In the genomic region with DNA sequence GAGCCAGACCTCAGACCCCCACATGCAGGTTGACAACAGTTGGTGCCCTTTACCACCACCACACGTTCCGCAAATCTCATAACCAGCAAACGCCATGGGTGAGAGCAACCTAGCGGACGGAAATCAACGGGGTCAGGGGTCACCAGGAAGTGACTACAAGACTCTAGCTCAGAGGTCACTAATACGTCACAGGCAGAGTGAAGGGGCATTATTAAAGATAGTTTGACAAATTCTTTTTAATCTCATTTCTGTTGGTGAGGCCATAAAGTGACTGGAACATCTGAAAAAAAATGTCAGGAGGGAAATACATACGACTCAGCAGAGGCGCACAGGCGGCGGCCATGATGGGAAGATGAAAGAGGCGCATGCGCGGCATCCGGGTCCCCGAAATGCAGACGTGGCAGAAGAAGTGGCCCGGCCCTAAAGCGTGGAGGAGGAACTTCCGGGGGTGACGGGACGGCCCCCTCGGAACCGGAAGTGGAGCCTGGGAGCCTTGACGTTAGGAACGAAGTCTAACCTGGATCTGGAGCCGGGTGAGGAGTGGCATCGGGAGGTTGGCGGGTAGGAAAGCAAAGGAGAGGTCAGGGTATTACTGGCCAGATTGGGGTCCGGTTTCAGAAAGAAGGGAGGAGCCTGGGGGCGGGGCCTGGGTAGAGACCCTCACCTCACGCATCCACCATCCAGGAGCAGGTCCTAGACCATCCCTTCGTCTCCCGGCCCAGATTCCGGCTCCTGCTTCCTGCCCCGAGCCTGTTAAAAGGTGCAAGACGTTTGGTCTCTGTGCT, we compare ENCODE assay signal across 8 cellular contexts. TPM values are rescaled to one million over a fixed set of nuclear protein-coding genes. Genes with fewer than 3 reads are reported as not detected.
A peak's percentile ranks its signal among the peaks of the same experiment; 100 is the strongest.
DNase-seq lines count a peak whose midpoint lies in the region; FAIRE-seq and TF ChIP-seq lines count a peak whose summit lies in the region.

TSS of gene SEC24C (plus strand) at position 468 of the 785 bp plus-strand sequence. CDS start 2,461 bp downstream, outside the sequence.

- intact Hi-C loops in activated naive CD4-positive, alpha-beta T cell treated with anti-CD3 and anti-CD28 coated beads for 36 hours (cut with micrococcal nuclease), result loop anchor here (1.0 to 5.0 kb wide), 9 partner anchors 14 to 497 kb away; partner anchors contain the start of genes ANXA7, DNAJC9, MRPS16 and NDST2

- peak within 1 kb of the TSS; percentile 89 for H2AFZ ChIP-seq in neuronal stem cell (ENCODE audit: low read length)

- no CpG with 5 or more reads among the region's 37 CpGs for WGBS in neuronal stem cell (ENCODE audit: extremely low coverage in 2 of 2, insufficient read length in 2 of 2, insufficient replicate concordance in 1 of 2), 2 donors

- no peaks in the 10 kb centered on the region for H3K27me3 ChIP-seq in neuronal stem cell (ENCODE audit: control insufficient read depth in 3 of 3, insufficient read depth in 3 of 3, low read depth in 1 of 3, low read length in 3 of 3)

- POLR2A ChIA-PET in HEK293T (lab: Yijun Ruan, JAX), result interaction anchor here (0.6 to 6.0 kb wide), 8 partner anchors 10 to 446 kb away, joined by 3 to 68 read pairs (median 6); partner anchors contain the start of gene CHCHD1

- H3K4me1 Mint-ChIP-seq in activated naive CD4-positive, alpha-beta T cell treated with anti-CD3 and anti-CD28 coated beads for 36 hours (ENCODE audit: low read depth), result peaks cover 44% of the 10 kb centered on the region

- no peak within 1 kb of the TSS for H2BK120ac ChIP-seq in neuronal stem cell (ENCODE audit: low read depth, low read length)

- peaks cover 17% of the 10 kb centered on the region for H3K36me3 Mint-ChIP-seq in activated naive CD4-positive, alpha-beta T cell treated with anti-CD3 and anti-CD28 coated beads for 36 hours (ENCODE audit: low read depth)

- H3K36me3 ChIP-seq in neuronal stem cell (replicated peaks in 1 of 2; ENCODE audit: control insufficient read depth in 2 of 2, insufficient read depth in 2 of 2, low read length in 2 of 2), result peaks cover 6 to 47% of the 10 kb centered on the region in 2 donors

- H3K79me1 ChIP-seq in neuronal stem cell (ENCODE audit: low read depth, low read length), result peaks cover 3% of the 10 kb centered on the region

- no peak within 1 kb of the TSS for H2AK5ac ChIP-seq in neuronal stem cell (ENCODE audit: low read depth, low read length)

- no peaks in the 10 kb centered on the region for H3K9me3 ChIP-seq in neuronal stem cell (replicated peaks in 1 of 2; ENCODE audit: control insufficient read depth in 2 of 2, insufficient read depth in 1 of 2, low read depth in 1 of 2, low read length in 2 of 2)

- H3K4me2 ChIP-seq in neuronal stem cell (ENCODE audit: insufficient read depth, low read length, poor library complexity, severe bottlenecking), result peak within 1 kb of the TSS; percentile 66

- no peak within 1 kb of the TSS for H2BK5ac ChIP-seq in neuronal stem cell (ENCODE audit: low read length)

- peak within 1 kb of the TSS; percentile 88 for H3K9ac ChIP-seq in neuronal stem cell (ENCODE audit: low read depth, low read length, poor library complexity)

- no peak within 1 kb of the TSS for H4K8ac ChIP-seq in neuronal stem cell (ENCODE audit: low read depth, low read length)

- CTCF ChIA-PET in HEK293T (lab: Yijun Ruan, JAX), result interaction anchor here (0.6 to 0.9 kb wide), 2 partner anchors 11 to 1172 kb away, joined by 3 to 4 read pairs; no protein-coding TSS in a partner anchor
- CTCF ChIA-PET in activated naive CD4-positive, alpha-beta T cell treated with anti-CD3 and anti-CD28 coated beads for 36 hours (lab: Charles Lee), result interaction anchor here (1.1 to 1.6 kb wide), 5 partner anchors 13 to 135 kb away, joined by 3 to 5 read pairs (median 5); a partner anchor contains a TSS

- peak within 1 kb of the TSS; percentile 98 for H3K4me3 Mint-ChIP-seq in activated naive CD4-positive, alpha-beta T cell treated with anti-CD3 and anti-CD28 coated beads for 36 hours

- H3K27me3 Mint-ChIP-seq in activated naive CD4-positive, alpha-beta T cell treated with anti-CD3 and anti-CD28 coated beads for 36 hours (ENCODE audit: low read depth), result no peaks in the 10 kb centered on the region

- peak within 1 kb of the TSS; percentile 82 for H3K27ac ChIP-seq in neuronal stem cell (replicated peaks; ENCODE audit: low read length)

- TF ChIP-seq CTCF in subcutaneous adipose tissue (IDR thresholded peaks at IDR 0.05; ENCODE audit: low read depth), result no peak

- no peaks in the 10 kb centered on the region for H3K9me3 Mint-ChIP-seq in activated naive CD4-positive, alpha-beta T cell treated with anti-CD3 and anti-CD28 coated beads for 36 hours

- no peak within 1 kb of the TSS for H4K91ac ChIP-seq in neuronal stem cell (ENCODE audit: low read depth, low read length, poor library complexity)

- H3K23ac ChIP-seq in neuronal stem cell (ENCODE audit: low read depth, low read length, poor library complexity), result peak within 1 kb of the TSS; percentile 56

- no peak within 1 kb of the TSS for H3K4ac ChIP-seq in neuronal stem cell (ENCODE audit: low read length)

- peak within 1 kb of the TSS; percentile 72 for H3K14ac ChIP-seq in neuronal stem cell (ENCODE audit: low read length)

- peak; percentile 88 for DNase-seq in GDM1 (lab: John Stamatoyannopoulos, UW)
- peak; percentile 97 for DNase-seq in HEK293T (ENCODE audit: extremely low spot score)
- peak; percentile 92 for DNase-seq in NAMALWA (ENCODE audit: low spot score)
- DNase-seq in SK-N-DZ (ENCODE audit: low spot score), result peak; percentile 98
- peak; percentile 98 for DNase-seq in activated naive CD4-positive, alpha-beta T cell treated with anti-CD3 and anti-CD28 coated beads for 36 hours
- DNase-seq in frontal cortex (ENCODE audit: low spot score in 2 of 2), result peak; percentile 79 to 91
- peak; percentile 92 for DNase-seq in neuronal stem cell (ENCODE audit: low spot score)

- no peak within 1 kb of the TSS for H2BK15ac ChIP-seq in neuronal stem cell (ENCODE audit: low read length)

- peak within 1 kb of the TSS; percentile 56 for H3K18ac ChIP-seq in neuronal stem cell (ENCODE audit: low read length)

- no peak for FAIRE-seq in frontal cortex (lab: Jason Lieb, UNC)

- H3K27ac Mint-ChIP-seq in activated naive CD4-positive, alpha-beta T cell treated with anti-CD3 and anti-CD28 coated beads for 36 hours, result peak within 1 kb of the TSS; percentile 100

- peak within 1 kb of the TSS; percentile 68 to 97 for H3K4me3 ChIP-seq in neuronal stem cell (ENCODE audit: low read length in 2 of 2)

- peaks cover 5 to 10% of the 10 kb centered on the region in 2 donors for H3K4me1 ChIP-seq in neuronal stem cell (ENCODE audit: control insufficient read depth in 2 of 2, insufficient read depth in 1 of 2, low read depth in 1 of 2, low read length in 2 of 2)

- no peak within 1 kb of the TSS for H2BK12ac ChIP-seq in neuronal stem cell (ENCODE audit: low read length)

TF ChIP-seq in HEK293T, 16 proteins besides CTCF, POLR2A, EP300 and RAD21:
- TF ChIP-seq PKNOX1 (IDR thresholded peaks at IDR 0.05) (peak; percentile 65), NFRKB (IDR thresholded peaks at IDR 0.05) (peak; percentile 90), TARDBP (IDR thresholded peaks at IDR 0.05) (no peak), HDGF (IDR thresholded peaks at IDR 0.05; ENCODE audit: borderline replicate concordance) (no peak), FOXM1 (IDR thresholded peaks at IDR 0.05; ENCODE audit: borderline replicate concordance) (peak; percentile 70; the same call in 1 of the 2 replicates), ZNF384 (IDR thresholded peaks at IDR 0.05) (no peak), ELF4 (IDR thresholded peaks at IDR 0.05) (peak; percentile 88), SP1 (IDR thresholded peaks at IDR 0.05) (no peak), L3MBTL2 (conservative IDR thresholded peaks at IDR 0.05) (peak; percentile 11)
TF ChIP-seq in HEK293T: peak in this region for 5.

RNA-seq across cellular contexts. Expression of gene SEC24C, which starts in this region (rescaled TPM):
- 42.0 and 45.4 TPM in 2 replicates for polyA plus RNA-seq in SK-N-DZ (2014; cell fraction: cytosol; rRNA removed)
- 60.6 and 84.9 TPM in 2 replicates for polyA plus RNA-seq in SK-N-DZ (2014; cell fraction: nucleus; rRNA removed)
- total RNA-seq in activated naive CD4-positive, alpha-beta T cell treated with anti-CD3 and anti-CD28 coated beads for 36 hours, result 10 to 100 TPM; 67.0 to 68.1 TPM
- total RNA-seq in frontal cortex (41.6 TPM), subcutaneous adipose tissue (10 to 100 TPM; 36.7 to 48.8 (median 40.1) TPM)
- 32.8 TPM for polyA plus RNA-seq in neuronal stem cell (2013, experiment 1 of 2)
- polyA plus RNA-seq in neuronal stem cell (2013, experiment 2 of 2), result 33.4 TPM

Comparison
In these comparisons a context has a peak if more than half of its experiments do, and no peak if none do; other contexts are left out.
1. Peak in every context shown above with its lines: DNase-seq, H3K4me3 ChIP-seq and H3K27ac ChIP-seq.